Comparison of ENCODE assay signal across 8 cellular contexts in the genomic region with DNA sequence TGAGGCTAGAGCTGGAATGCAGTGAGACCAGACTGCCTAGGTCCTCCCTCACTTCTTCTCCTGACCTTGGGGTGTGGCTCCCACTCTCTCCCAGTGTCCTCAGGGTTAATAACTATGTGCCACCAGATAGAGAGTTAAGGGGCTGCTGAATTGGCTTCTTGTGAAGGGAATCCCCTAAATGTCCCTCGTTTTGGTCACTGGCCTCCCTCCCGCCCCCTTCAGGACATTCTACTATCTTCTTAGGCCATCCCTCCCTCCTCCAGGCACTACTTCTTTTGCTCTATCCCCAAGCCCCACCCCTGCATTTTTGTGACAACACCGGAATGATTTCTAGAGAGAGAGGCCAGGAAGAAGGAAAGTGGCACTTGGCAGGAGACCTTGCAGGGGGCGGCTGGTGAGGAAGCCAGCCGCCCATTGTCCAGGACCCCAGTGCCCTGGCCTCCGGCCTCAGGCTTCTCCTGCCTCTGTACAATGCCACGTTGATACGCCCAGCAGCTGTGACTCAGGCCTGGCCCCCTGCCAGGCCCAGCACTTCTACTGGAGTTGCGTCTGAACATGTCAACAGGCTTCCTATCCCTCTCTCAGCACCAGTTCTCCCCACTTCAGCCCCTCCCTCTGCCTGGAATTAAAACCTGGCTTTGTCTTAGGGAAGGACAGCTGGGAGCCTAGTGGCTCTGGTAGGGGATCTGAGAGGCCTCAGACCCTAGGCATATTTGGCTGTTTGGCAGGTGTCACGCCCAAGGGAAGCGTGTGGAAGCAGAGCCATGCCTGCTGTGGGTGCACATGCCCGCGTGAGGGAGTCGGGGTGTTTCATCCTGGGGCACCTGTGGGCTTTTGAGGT. TPM values are rescaled to one million over a fixed set of nuclear protein-coding genes. Genes with fewer than 3 reads are reported as not detected.
DNase-seq lines count a peak whose midpoint lies in the region; ATAC-seq and TF ChIP-seq lines count a peak whose summit lies in the region.

No MANE protein-coding gene starts in this region.

- peak overlapping the region; percentile 99 for H3K27ac ChIP-seq in lower lobe of right lung

- H3K4me1 ChIP-seq in lower lobe of right lung = peaks cover 100% of the 10 kb centered on the region

- ATAC-seq in lower lobe of right lung = peak; percentile 62 to 81
- ATAC-seq in HG02571 (IDR thresholded peaks at IDR 0.05; ENCODE audit: unreplicated experiment) = no peak

- H3K4me3 ChIP-seq in AG10803 (ENCODE audit: low read length) (peak overlapping the region; percentile 100), HFF-Myc (replicated peaks; ENCODE audit: low read depth, low read length) (peak overlapping the region; percentile 100), lower lobe of right lung (peak overlapping the region; percentile 46)

- peaks cover 4% of the 10 kb centered on the region for H3K36me3 ChIP-seq in lower lobe of right lung

- H3K9me3 ChIP-seq in lower lobe of right lung = no peaks in the 10 kb centered on the region

- DNase-seq in AG10803 (ENCODE audit: low read depth) (peak; percentile 97), HFF-Myc (ENCODE audit: extremely low read depth, low read depth) (peak; percentile 96), NCI-H69 (lab: John Stamatoyannopoulos, UW) (peak; percentile 99), ecto neural progenitor cell (ENCODE audit: low spot score) (peak; percentile 78), lower lobe of right lung (peak; percentile 95)
- DNase-seq in activated CD4-positive, alpha-beta T cell treated with anti-CD3 and anti-CD28 coated beads, Interleukin-2, amount 50 U/mL, for 48 hours = peak; percentile 71 to 76
- DNase-seq in stimulated activated CD8-positive, alpha-beta memory T cell treated with anti-CD3 and anti-CD28 coated beads, Interleukin-4, amount 100 ng/mL, for 48 hours = peak; percentile 74

- TF ChIP-seq CTCF in AG10803 (conservative IDR thresholded peaks at IDR 0.05; ENCODE audit: low read length) (peak; percentile 43), HFF-Myc (IDR thresholded peaks at IDR 0.05; ENCODE audit: low read depth, low read length, missing control alignments) (peak; percentile 52), lower lobe of right lung (IDR thresholded peaks at IDR 0.05) (peak; percentile 5)

- H3K27me3 ChIP-seq in lower lobe of right lung (ENCODE audit: low read depth) = no peaks in the 10 kb centered on the region

- intact Hi-C loops in lower lobe of right lung (cut with DNase I) = no loop called here

RNA-seq across cellular contexts. Expression of a gene that starts 9.1 kb away (rescaled TPM):
- 235 TPM for total RNA-seq in lower lobe of right lung

RNA-seq across cellular contexts. Expression of a gene that starts 29.8 kb away (rescaled TPM):
- total RNA-seq in lower lobe of right lung = 28.9 TPM

RNA-seq across cellular contexts. Expression of a gene that starts 41.3 kb away (rescaled TPM):
- total RNA-seq in lower lobe of right lung = 0.74 TPM

Comparison
In these comparisons a context has a peak if more than half of its experiments do, and no peak if none do; other contexts are left out.
1. H3K4me3 ChIP-seq: peak in every context shown above with its lines; median percentile 100 in AG10803; 100 in HFF-Myc; 46 in lower lobe of right lung.